9 cellular contexts compared by ENCODE assay signal in genomic region chr10:69800109-69800508, GRCh38. TPM values are rescaled to one million over a fixed set of nuclear protein-coding genes. Genes with fewer than 3 reads are reported as not detected.
DNase-seq lines count a peak whose midpoint lies in the region; ATAC-seq and TF ChIP-seq lines count a peak whose summit lies in the region.
"Had no signal": no experiment of that assay in that cellular context is flagged by ENCODE, and none has a peak within 500 bp of the region (broad histone marks: within the 10 kb centered on the region; RNA-seq: fewer than 3 reads in every experiment).

No MANE protein-coding gene starts in this region.

- TF ChIP-seq CTCF in CD8-positive, alpha-beta T cell (IDR thresholded peaks at IDR 0.05): no peak

- DNase-seq in activated CD4-positive, alpha-beta T cell treated with anti-CD3 and anti-CD28 coated beads for 36 hours: peak; percentile 32
- DNase-seq in activated CD4-positive, alpha-beta T cell treated with anti-CD3 and anti-CD28 coated beads, Interleukin-2, amount 50 U/mL, for 1 hour: no peak
- peak; percentile 36 for DNase-seq in NCI-H226
- peak; percentile 67 for DNase-seq in dedifferentiated amniotic fluid mesenchymal stem cell (ENCODE audit: extremely low spot score)
- peak; percentile 55 for DNase-seq in medulla oblongata (ENCODE audit: extremely low spot score)
- no peak for DNase-seq in CD8-positive, alpha-beta T cell
- DNase-seq in OCI-M2 (lab: John Stamatoyannopoulos, UW; ENCODE audit: unreplicated experiment): no peak

- POLR2A ChIA-PET in activated CD4-positive, alpha-beta T cell treated with anti-CD3 and anti-CD28 coated beads for 36 hours (lab: Charles Lee): no interaction called here
- POLR2A ChIA-PET in CD8-positive, alpha-beta T cell (lab: Charles Lee): no interaction called here

- H3K4me3 ChIP-seq in CD8-positive, alpha-beta T cell (ENCODE audit: low read depth, low read length): no peak overlapping the region
- H3K4me3 ChIP-seq: skin epidermis had no signal

- ATAC-seq in activated CD4-positive, alpha-beta T cell treated with anti-CD3 and anti-CD28 coated beads for 36 hours: no peak
- ATAC-seq in CD8-positive, alpha-beta T cell: no peak
- ATAC-seq in HG03196 (IDR thresholded peaks at IDR 0.05; ENCODE audit: unreplicated experiment): no peak

- peaks cover 4% of the 10 kb centered on the region for H3K9me3 Mint-ChIP-seq in activated CD4-positive, alpha-beta T cell treated with anti-CD3 and anti-CD28 coated beads for 36 hours (ENCODE audit: low read depth)
- H3K9me3 Mint-ChIP-seq in CD8-positive, alpha-beta T cell: peaks cover 9% of the 10 kb centered on the region

- H3K4me1 ChIP-seq in CD8-positive, alpha-beta T cell (ENCODE audit: insufficient read depth, low read length): peaks cover 9% of the 10 kb centered on the region

- CTCF ChIA-PET in activated CD4-positive, alpha-beta T cell treated with anti-CD3 and anti-CD28 coated beads for 36 hours (lab: Charles Lee): interaction anchor here (0.6 to 1.4 kb wide), 7 partner anchors 11 to 158 kb away, joined by 3 to 8 read pairs (median 3); no protein-coding TSS in a partner anchor
- CTCF ChIA-PET in CD8-positive, alpha-beta T cell (lab: Charles Lee): interaction anchor here (0.7 kb wide), 1 partner anchor 13 kb away, joined by 3 read pairs; no protein-coding TSS in a partner anchor

- H3K27me3 Mint-ChIP-seq in activated CD4-positive, alpha-beta T cell treated with anti-CD3 and anti-CD28 coated beads for 36 hours: peaks cover 43% of the 10 kb centered on the region
- peaks cover 60% of the 10 kb centered on the region for H3K27me3 Mint-ChIP-seq in CD8-positive, alpha-beta T cell (ENCODE audit: low read depth)

- no peaks in the 10 kb centered on the region for H3K36me3 Mint-ChIP-seq in activated CD4-positive, alpha-beta T cell treated with anti-CD3 and anti-CD28 coated beads for 36 hours (ENCODE audit: low read depth)
- H3K36me3 Mint-ChIP-seq in CD8-positive, alpha-beta T cell: no peaks in the 10 kb centered on the region

- H3K4me3 Mint-ChIP-seq in activated CD4-positive, alpha-beta T cell treated with anti-CD3 and anti-CD28 coated beads for 36 hours: no peak overlapping the region
- H3K4me3 Mint-ChIP-seq in CD8-positive, alpha-beta T cell: no peak overlapping the region

- H3K27ac ChIP-seq in CD8-positive, alpha-beta T cell (ENCODE audit: low read depth, low read length): no peak overlapping the region
- H3K27ac ChIP-seq: skin epidermis had no signal

- intact Hi-C loops in activated CD4-positive, alpha-beta T cell treated with anti-CD3 and anti-CD28 coated beads for 36 hours (cut with DNase I, micrococcal nuclease): loop anchor here (2.0 to 10.0 kb wide), 2 partner anchors 155 to 285 kb away; no protein-coding TSS in a partner anchor
- intact Hi-C loops in CD8-positive, alpha-beta T cell (cut with DNase I, micrococcal nuclease): loop anchor here (5.0 kb wide), 1 partner anchor 283 kb away; no protein-coding TSS in a partner anchor

- no peak overlapping the region for H3K27ac Mint-ChIP-seq in activated CD4-positive, alpha-beta T cell treated with anti-CD3 and anti-CD28 coated beads for 36 hours
- no peak overlapping the region for H3K27ac Mint-ChIP-seq in CD8-positive, alpha-beta T cell

- H3K36me3 ChIP-seq in CD8-positive, alpha-beta T cell (ENCODE audit: insufficient read depth, low read length): no peaks in the 10 kb centered on the region

- H3K4me1 Mint-ChIP-seq in activated CD4-positive, alpha-beta T cell treated with anti-CD3 and anti-CD28 coated beads for 36 hours: peaks cover 8% of the 10 kb centered on the region
- peaks cover 12% of the 10 kb centered on the region for H3K4me1 Mint-ChIP-seq in CD8-positive, alpha-beta T cell (ENCODE audit: low read depth)

- no peaks in the 10 kb centered on the region for H3K9me3 ChIP-seq in CD8-positive, alpha-beta T cell (ENCODE audit: low read length)

- peaks cover 5% of the 10 kb centered on the region for H3K27me3 ChIP-seq in CD8-positive, alpha-beta T cell (ENCODE audit: insufficient read depth, low read length)

RNA-seq across cellular contexts. Expression of gene COL13A1, which starts 1.6 kb away (rescaled TPM):
- total RNA-seq in activated CD4-positive, alpha-beta T cell treated with anti-CD3 and anti-CD28 coated beads for 36 hours: not detected
- total RNA-seq in CD8-positive, alpha-beta T cell: not detected

Comparison
In these comparisons a context has a peak if more than half of its experiments do, and no peak if none do; other contexts are left out.
1. DNase-seq: peak in activated CD4-positive, alpha-beta T cell treated with anti-CD3 and anti-CD28 coated beads for 36 hours (single experiment), NCI-H226 (single experiment), dedifferentiated amniotic fluid mesenchymal stem cell (single experiment) and medulla oblongata (single experiment); none in activated CD4-positive, alpha-beta T cell treated with anti-CD3 and anti-CD28 coated beads, Interleukin-2, amount 50 U/mL, for 1 hour (single experiment), CD8-positive, alpha-beta T cell (0 of 7) and OCI-M2 (single experiment).